22 cellular contexts compared by ENCODE assay signal in genomic region chr9:34601883-34602570, GRCh38. TPM values are rescaled to one million over a fixed set of nuclear protein-coding genes. Genes with fewer than 3 reads are reported as not detected.
"Had no signal": no experiment of that assay in that cellular context is flagged by ENCODE, and none has a peak within 500 bp of the region (broad histone marks: within the 10 kb centered on the region; RNA-seq: fewer than 3 reads in every experiment).

No MANE protein-coding gene starts in this region.

- H3K36me3 Mint-ChIP-seq: naive B cell; stimulated activated naive B cell treated with anti-CD40 and anti-IgM and Interleukin-4, amounts not matched to agents 10 μg/mL and 1 μg/mL and 100 μg/mL, for 72 hours; T-cell had no signal

- H3K4me1 Mint-ChIP-seq: activated CD4-positive, alpha-beta memory T cell treated with anti-CD3 and anti-CD28 coated beads, Interleukin-2, amount 10 ng/mL, durations not matched to agents 7 days and 5 days; activated CD4-positive, alpha-beta T cell treated with anti-CD3 and anti-CD28 coated beads for 36 hours; activated naive CD8-positive, alpha-beta T cell treated with anti-CD3 and anti-CD28 coated beads, Interleukin-2, amount 50 U/mL, for 24 hours; naive B cell; T-cell had no signal

- H3K9me3 Mint-ChIP-seq: activated CD4-positive, alpha-beta memory T cell treated with anti-CD3 and anti-CD28 coated beads, Interleukin-2, amount 10 ng/mL, durations not matched to agents 7 days and 5 days; activated naive CD8-positive, alpha-beta T cell treated with anti-CD3 and anti-CD28 coated beads, Interleukin-2, amount 50 U/mL, for 24 hours; activated T-cell treated with anti-CD3 and anti-CD28 coated beads, Interleukin-2, amount 50 U/mL, for 4 hours; naive B cell; stimulated activated naive B cell treated with anti-CD40 and anti-IgM and Interleukin-4, amounts not matched to agents 10 μg/mL and 1 μg/mL and 100 μg/mL, for 72 hours; T-cell had no signal

- ATAC-seq: activated CD4-positive, alpha-beta T cell treated with anti-CD3 and anti-CD28 coated beads for 36 hours; activated naive CD8-positive, alpha-beta T cell treated with anti-CD3 and anti-CD28 coated beads, Interleukin-2, amount 50 U/mL, for 24 hours; activated T-cell treated with anti-CD3 and anti-CD28 coated beads, Interleukin-2, amount 50 U/mL, for 4 hours; left lung; stimulated activated naive B cell treated with anti-CD40 and anti-IgM and Interleukin-4, amounts not matched to agents 10 μg/mL and 1 μg/mL and 100 μg/mL, for 72 hours; T-cell had no signal

- H3K4me3 Mint-ChIP-seq: activated CD4-positive, alpha-beta memory T cell treated with anti-CD3 and anti-CD28 coated beads, Interleukin-2, amount 10 ng/mL, durations not matched to agents 7 days and 5 days; activated CD4-positive, alpha-beta T cell treated with anti-CD3 and anti-CD28 coated beads for 36 hours; activated naive CD8-positive, alpha-beta T cell treated with anti-CD3 and anti-CD28 coated beads, Interleukin-2, amount 50 U/mL, for 24 hours; activated T-cell treated with anti-CD3 and anti-CD28 coated beads, Interleukin-2, amount 50 U/mL, for 4 hours; naive B cell; stimulated activated naive B cell treated with anti-CD40 and anti-IgM and Interleukin-4, amounts not matched to agents 10 μg/mL and 1 μg/mL and 100 μg/mL, for 72 hours; T-cell had no signal

- FAIRE-seq: urothelium cell line had no signal

- DNase-seq: activated CD4-positive, alpha-beta memory T cell treated with anti-CD3 and anti-CD28 coated beads, Interleukin-2, amount 10 ng/mL, durations not matched to agents 7 days and 5 days; activated CD4-positive, alpha-beta T cell treated with anti-CD3 and anti-CD28 coated beads for 36 hours; activated gamma-delta T cell; activated naive CD8-positive, alpha-beta T cell treated with anti-CD3 and anti-CD28 coated beads, Interleukin-2, amount 50 U/mL, for 24 hours; activated T-cell treated with anti-CD3 and anti-CD28 coated beads, Interleukin-2, amount 50 U/mL, for 4 hours; aorta; erythroblast; islet precursor cell; left lung; mammary epithelial cell; naive B cell; stimulated activated CD4-positive, alpha-beta T cell treated with anti-CD3 and anti-CD28 coated beads, Interleukin-4, amount 100 ng/mL, for 1 hour; stimulated activated naive B cell treated with anti-CD40 and anti-IgM and Interleukin-4, amounts not matched to agents 10 μg/mL and 1 μg/mL and 100 μg/mL, for 72 hours; T-cell; T1000; tibial artery had no signal

- H3K27me3 ChIP-seq: left lung had no signal

- H3K27ac ChIP-seq: left lung, tibial artery had no signal

- H3K9me3 ChIP-seq: left lung, tibial artery had no signal

- H3K4me3 ChIP-seq: left lung, tibial artery had no signal

- H3K36me3 ChIP-seq: left lung, tibial artery had no signal

- H3K4me1 ChIP-seq: left lung, tibial artery had no signal

- H3K27ac Mint-ChIP-seq: activated CD4-positive, alpha-beta memory T cell treated with anti-CD3 and anti-CD28 coated beads, Interleukin-2, amount 10 ng/mL, durations not matched to agents 7 days and 5 days; activated CD4-positive, alpha-beta T cell treated with anti-CD3 and anti-CD28 coated beads for 36 hours; activated naive CD8-positive, alpha-beta T cell treated with anti-CD3 and anti-CD28 coated beads, Interleukin-2, amount 50 U/mL, for 24 hours; stimulated activated naive B cell treated with anti-CD40 and anti-IgM and Interleukin-4, amounts not matched to agents 10 μg/mL and 1 μg/mL and 100 μg/mL, for 72 hours; T-cell had no signal

RNA-seq across cellular contexts. Expression of gene CNTFR, which starts 12.5 kb away (rescaled TPM):
- total RNA-seq: activated CD4-positive, alpha-beta memory T cell treated with anti-CD3 and anti-CD28 coated beads, Interleukin-2, amount 10 ng/mL, durations not matched to agents 7 days and 5 days; activated CD4-positive, alpha-beta T cell treated with anti-CD3 and anti-CD28 coated beads for 36 hours; dermis microvascular lymphatic vessel endothelial cell; mammary epithelial cell; mononuclear cell; T-cell had no signal
- polyA plus RNA-seq: mammary epithelial cell had no signal

RNA-seq across cellular contexts. Expression of gene ARID3C, which starts 26.8 kb away (rescaled TPM):
- total RNA-seq: activated T-cell treated with anti-CD3 and anti-CD28 coated beads, Interleukin-2, amount 50 U/mL, for 4 hours; aorta; dermis microvascular lymphatic vessel endothelial cell; left lung; mononuclear cell; posterior vena cava; skeletal muscle tissue; subcutaneous adipose tissue had no signal
- polyA plus RNA-seq: aorta, mammary epithelial cell had no signal
